ENCODE assay signal across 8 cellular contexts in the genomic region with DNA sequence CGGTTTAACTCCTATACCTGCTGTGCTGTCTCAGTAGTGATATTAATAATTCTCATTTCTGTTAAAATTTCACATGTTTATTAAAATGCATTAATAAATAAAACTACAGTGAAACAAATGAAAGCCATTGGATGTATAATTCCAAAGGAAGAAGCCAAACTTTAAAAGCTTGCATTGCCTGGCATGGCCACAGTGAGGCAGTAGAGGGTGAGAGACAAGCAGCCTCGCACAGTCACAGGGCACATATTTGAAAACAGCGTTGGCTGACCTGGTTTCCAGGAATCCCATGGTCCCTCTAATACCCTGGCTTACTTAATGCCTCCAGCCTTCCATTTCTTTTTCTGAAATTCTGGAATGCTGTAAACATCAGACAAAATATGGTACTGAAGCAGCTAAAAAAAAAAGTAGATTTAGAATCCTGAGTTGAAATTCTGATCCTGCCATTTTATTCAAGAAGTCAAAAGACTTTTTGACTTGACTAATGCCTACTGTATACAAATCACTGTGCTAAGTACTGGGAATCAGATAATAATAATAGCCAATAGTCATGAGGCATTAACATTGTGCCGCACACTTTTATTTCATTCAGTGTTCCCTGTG. TPM values are rescaled to one million over a fixed set of nuclear protein-coding genes. Genes with fewer than 3 reads are reported as not detected.
DNase-seq lines count a peak whose midpoint lies in the region; ATAC-seq and TF ChIP-seq lines count a peak whose summit lies in the region.

No MANE protein-coding gene starts in this region.

- H3K27ac ChIP-seq in heart left ventricle: no peak overlapping the region
- H3K27ac ChIP-seq in neuronal stem cell (replicated peaks; ENCODE audit: low read length): no peak overlapping the region

- intact Hi-C loops in heart left ventricle (cut with DNase I): loop anchor here in 9 of 10 donors (5.0 to 10.0 kb wide), 4 partner anchors 148 to 511 kb away; no protein-coding TSS in a partner anchor
- intact Hi-C loops in sciatic nerve (cut with DNase I): no loop called here

- ATAC-seq in heart left ventricle (peak in 3 of 4 donors; percentile 74 to 84 (median 76)), sciatic nerve (peak; percentile 70)

- peak; percentile 81 to 93 (median 90) for TF ChIP-seq CTCF in heart left ventricle (IDR thresholded peaks at IDR 0.05)

- H2BK120ac ChIP-seq in neuronal stem cell (ENCODE audit: low read depth, low read length): no peak overlapping the region

- TF ChIP-seq POLR2A in heart left ventricle (IDR thresholded peaks at IDR 0.05): no peak

- no peak overlapping the region for H2BK5ac ChIP-seq in neuronal stem cell (ENCODE audit: low read length)

- H3K79me1 ChIP-seq in neuronal stem cell (ENCODE audit: low read depth, low read length): peaks cover 5% of the 10 kb centered on the region

- no peak overlapping the region for H3K14ac ChIP-seq in neuronal stem cell (ENCODE audit: low read length)

- H4K91ac ChIP-seq in neuronal stem cell (ENCODE audit: low read depth, low read length, poor library complexity): no peak overlapping the region

- no peak overlapping the region for H2BK12ac ChIP-seq in neuronal stem cell (ENCODE audit: low read length)

- H3K9ac ChIP-seq in neuronal stem cell (ENCODE audit: low read depth, low read length, poor library complexity): no peak overlapping the region

- no peak overlapping the region for H2BK15ac ChIP-seq in neuronal stem cell (ENCODE audit: low read length)

- no peaks in the 10 kb centered on the region for H3K27me3 ChIP-seq in heart left ventricle
- peaks cover 0 to 13% (median 0%) of the 10 kb centered on the region in 3 experiments for H3K27me3 ChIP-seq in neuronal stem cell (ENCODE audit: control insufficient read depth in 3 of 3, insufficient read depth in 3 of 3, low read depth in 1 of 3, low read length in 3 of 3)

- H3K18ac ChIP-seq in neuronal stem cell (ENCODE audit: low read length): no peak overlapping the region

- no peak overlapping the region for H3K4me2 ChIP-seq in neuronal stem cell (ENCODE audit: insufficient read depth, low read length, poor library complexity, severe bottlenecking)

- WGBS in heart left ventricle, 4 donors: 33 to 37% (median 36%) methylated on average over 4 of the region's 4 CpGs
- WGBS in neuronal stem cell (ENCODE audit: extremely low coverage in 2 of 2, insufficient read length in 2 of 2, insufficient replicate concordance in 1 of 2), 2 donors: no CpG with 5 or more reads among the region's 4 CpGs

- DNase-seq in EL: peak; percentile 63
- DNase-seq in LoVo (ENCODE audit: low spot score): peak; percentile 47
- DNase-seq in SKM-1 treated with dmso at 0.1 percent for 144 hours (lab: John Stamatoyannopoulos, UW; ENCODE audit: unreplicated experiment): peak; percentile 77
- peak; percentile 27 for DNase-seq in activated naive CD8-positive, alpha-beta T cell treated with anti-CD3 and anti-CD28 coated beads, Interleukin-2, amount 50 U/mL, for 16 hours (ENCODE audit: low read depth, low spot score)
- peak; percentile 56 to 75 (median 68) for DNase-seq in heart left ventricle
- DNase-seq in sciatic nerve (ENCODE audit: low spot score): peak; percentile 80
- DNase-seq in neuronal stem cell (ENCODE audit: low spot score): no peak
- DNase-seq in GM19240 (ENCODE audit: insufficient read length, low spot score): no peak

- no peak overlapping the region for H4K8ac ChIP-seq in neuronal stem cell (ENCODE audit: low read depth, low read length)

- no peak overlapping the region for H2AK5ac ChIP-seq in neuronal stem cell (ENCODE audit: low read depth, low read length)

- peaks cover 0 to 42% (median 3%) of the 10 kb centered on the region in 12 donors for H3K4me1 ChIP-seq in heart left ventricle
- H3K4me1 ChIP-seq in neuronal stem cell (ENCODE audit: control insufficient read depth in 2 of 2, insufficient read depth in 1 of 2, low read depth in 1 of 2, low read length in 2 of 2): no peaks in the 10 kb centered on the region

- H3K4me3 ChIP-seq in heart left ventricle: no peak overlapping the region
- no peak overlapping the region for H3K4me3 ChIP-seq in neuronal stem cell (ENCODE audit: low read length in 2 of 2)

- H3K4ac ChIP-seq in neuronal stem cell (ENCODE audit: low read length): no peak overlapping the region

- no peak overlapping the region for H2AFZ ChIP-seq in neuronal stem cell (ENCODE audit: low read length)

- H3K9me3 ChIP-seq in heart left ventricle: no peaks in the 10 kb centered on the region
- H3K9me3 ChIP-seq in neuronal stem cell (replicated peaks in 1 of 2; ENCODE audit: control insufficient read depth in 2 of 2, insufficient read depth in 1 of 2, low read depth in 1 of 2, low read length in 2 of 2): no peaks in the 10 kb centered on the region

- H3K36me3 ChIP-seq in heart left ventricle: peaks cover 0 to 20% (median 5%) of the 10 kb centered on the region in 9 donors
- peaks cover 0 to 13% of the 10 kb centered on the region in 2 donors for H3K36me3 ChIP-seq in neuronal stem cell (replicated peaks in 1 of 2; ENCODE audit: control insufficient read depth in 2 of 2, insufficient read depth in 2 of 2, low read length in 2 of 2)

- H3K23ac ChIP-seq in neuronal stem cell (ENCODE audit: low read depth, low read length, poor library complexity): no peak overlapping the region

RNA-seq across cellular contexts. Expression of a gene that starts 6.7 kb away (rescaled TPM):
- 1 to 10 TPM; 2.0 to 6.3 (median 3.0) TPM for total RNA-seq in heart left ventricle
- 1 to 10 TPM; 1.4 to 1.9 TPM for polyA plus RNA-seq in heart left ventricle
- 11.6 TPM for total RNA-seq in sciatic nerve
- 1.4 TPM for polyA plus RNA-seq in neuronal stem cell (2013, experiment 1 of 2)
- polyA plus RNA-seq in neuronal stem cell (2013, experiment 2 of 2): 1.5 TPM

RNA-seq across cellular contexts. Expression of a gene that starts 8.4 kb away (rescaled TPM):
- total RNA-seq in heart left ventricle (1 to 10 TPM in 7 of 9 donors, under 1 TPM in 2; 0.75 to 9.3 (median 2.0) TPM), sciatic nerve (14.1 TPM)
- polyA plus RNA-seq in heart left ventricle: 1 to 10 TPM; 2.1 TPM
- polyA plus RNA-seq in neuronal stem cell (2013, experiment 1 of 2): 17.7 TPM
- polyA plus RNA-seq in neuronal stem cell (2013, experiment 2 of 2): 17.6 TPM

Comparison
In these comparisons a context has a peak if more than half of its experiments do, and no peak if none do; other contexts are left out.
1. DNase-seq: peak in EL (single experiment), LoVo (single experiment), SKM-1 treated with dmso at 0.1 percent for 144 hours (single experiment), activated naive CD8-positive, alpha-beta T cell treated with anti-CD3 and anti-CD28 coated beads, Interleukin-2, amount 50 U/mL, for 16 hours (single experiment), heart left ventricle (5 of 5) and sciatic nerve (single experiment); none in neuronal stem cell (single experiment) and GM19240 (single experiment).